ENCODE assay signal across 24 cellular contexts in genomic region chr1:115762792-115763191, GRCh38. TPM values are rescaled to one million over a fixed set of nuclear protein-coding genes. Genes with fewer than 3 reads are reported as not detected.
"Had no signal": no experiment of that assay in that cellular context is flagged by ENCODE, and none has a peak within 500 bp of the region (broad histone marks: within the 10 kb centered on the region; RNA-seq: fewer than 3 reads in every experiment).

No MANE protein-coding gene starts in this region.

- H3K27ac Mint-ChIP-seq: activated CD4-positive, alpha-beta memory T cell treated with anti-CD3 and anti-CD28 coated beads, Interleukin-2, amount 10 ng/mL, durations not matched to agents 7 days and 5 days; activated CD4-positive, alpha-beta T cell treated with anti-CD3 and anti-CD28 coated beads for 36 hours; activated naive CD4-positive, alpha-beta T cell treated with anti-CD3 and anti-CD28 coated beads, Interleukin-2, amount 10 ng/mL, durations not matched to agents 7 days and 5 days; activated naive CD8-positive, alpha-beta T cell treated with anti-CD3 and anti-CD28 coated beads for 36 hours; activated T-helper 2 cell treated with anti-CD3 and anti-CD28 coated beads, Interferon-gamma antibody, Interleukin-2, Interleukin-4, amounts not matched to agents 10 μg/mL and 5 μg/mL and 100 μg/mL, durations not matched to agents 14 hours and 24 hours and 36 hours; T-cell had no signal

- ATAC-seq: activated CD4-positive, alpha-beta T cell treated with anti-CD3 and anti-CD28 coated beads for 36 hours; T-cell had no signal

- H3K36me3 Mint-ChIP-seq: activated naive CD4-positive, alpha-beta T cell treated with anti-CD3 and anti-CD28 coated beads, Interleukin-2, amount 10 ng/mL, durations not matched to agents 7 days and 5 days; activated naive CD8-positive, alpha-beta T cell treated with anti-CD3 and anti-CD28 coated beads for 36 hours; T-cell had no signal

- H3K27me3 ChIP-seq: brain microvascular endothelial cell had no signal

- H3K9me3 Mint-ChIP-seq: activated CD4-positive, alpha-beta memory T cell treated with anti-CD3 and anti-CD28 coated beads, Interleukin-2, amount 10 ng/mL, durations not matched to agents 7 days and 5 days; activated T-helper 2 cell treated with anti-CD3 and anti-CD28 coated beads, Interferon-gamma antibody, Interleukin-2, Interleukin-4, amounts not matched to agents 10 μg/mL and 5 μg/mL and 100 μg/mL, durations not matched to agents 14 hours and 24 hours and 36 hours had no signal

- H3K36me3 ChIP-seq: brain microvascular endothelial cell had no signal

- H3K4me3 Mint-ChIP-seq: activated CD4-positive, alpha-beta memory T cell treated with anti-CD3 and anti-CD28 coated beads, Interleukin-2, amount 10 ng/mL, durations not matched to agents 7 days and 5 days; activated CD4-positive, alpha-beta T cell treated with anti-CD3 and anti-CD28 coated beads for 36 hours; activated naive CD4-positive, alpha-beta T cell treated with anti-CD3 and anti-CD28 coated beads, Interleukin-2, amount 10 ng/mL, durations not matched to agents 7 days and 5 days; activated naive CD8-positive, alpha-beta T cell treated with anti-CD3 and anti-CD28 coated beads for 36 hours; T-cell had no signal

- H3K4me3 ChIP-seq: SK-N-MC had no signal

- H3K27ac ChIP-seq: brain microvascular endothelial cell, SK-N-MC, VCaP had no signal

- H3K4me1 Mint-ChIP-seq: activated CD4-positive, alpha-beta memory T cell treated with anti-CD3 and anti-CD28 coated beads, Interleukin-2, amount 10 ng/mL, durations not matched to agents 7 days and 5 days; activated CD4-positive, alpha-beta T cell treated with anti-CD3 and anti-CD28 coated beads for 36 hours; activated naive CD4-positive, alpha-beta T cell treated with anti-CD3 and anti-CD28 coated beads, Interleukin-2, amount 10 ng/mL, durations not matched to agents 7 days and 5 days; activated naive CD8-positive, alpha-beta T cell treated with anti-CD3 and anti-CD28 coated beads for 36 hours; T-cell had no signal

- DNase-seq: activated CD4-positive, alpha-beta memory T cell treated with anti-CD3 and anti-CD28 coated beads, Interleukin-2, amount 10 ng/mL, durations not matched to agents 7 days and 5 days; activated CD4-positive, alpha-beta T cell treated with anti-CD3 and anti-CD28 coated beads for 36 hours; activated CD4-positive, alpha-beta T cell treated with anti-CD3 and anti-CD28 coated beads, Interleukin-2, amount 50 U/mL, for 1 hour; activated gamma-delta T cell treated with Interleukin-2 at 50 U/mL for 16 hours; activated naive CD4-positive, alpha-beta T cell treated with anti-CD3 and anti-CD28 coated beads, Interleukin-2, amount 10 ng/mL, durations not matched to agents 7 days and 5 days; activated naive CD8-positive, alpha-beta T cell treated with anti-CD3 and anti-CD28 coated beads for 36 hours; activated T-cell treated with anti-CD3 and anti-CD28 coated beads for 4 hours; activated T-cell treated with anti-CD3 and anti-CD28 coated beads, Interleukin-2, amount 50 U/mL, for 48 hours; brain microvascular endothelial cell; KG1; NCI-H1048; NCI-H146; NCI-H187 treated with DMSO at 0.1 percent for 48 hours; NCI-H2081 treated with DMSO at 0.1 percent for 48 hours; NCI-H446; T-cell had no signal

RNA-seq across cellular contexts. Expression of gene CASQ2, which starts 5.7 kb away (rescaled TPM):
- total RNA-seq: activated CD4-positive, alpha-beta memory T cell treated with anti-CD3 and anti-CD28 coated beads, Interleukin-2, amount 10 ng/mL, durations not matched to agents 7 days and 5 days; activated CD4-positive, alpha-beta T cell treated with anti-CD3 and anti-CD28 coated beads for 36 hours; activated CD8-positive, alpha-beta memory T cell treated with anti-CD3 and anti-CD28 coated beads for 36 hours; activated naive CD8-positive, alpha-beta T cell treated with anti-CD3 and anti-CD28 coated beads for 36 hours; activated T-helper 2 cell treated with anti-CD3 and anti-CD28 coated beads, Interferon-gamma antibody, Interleukin-2, Interleukin-4, amounts not matched to agents 10 μg/mL and 5 μg/mL and 100 μg/mL, durations not matched to agents 14 hours and 24 hours and 36 hours; M059J; OCI-LY7; RPMI7951; T-cell; T-helper 2 cell treated with Interferon-gamma antibody and Interleukin-4, amounts not matched to agents 100 ng/mL and 5 ng/mL, for 36 hours had no signal
